Comparison of ENCODE assay signal across 9 cellular contexts in genomic region chr20:46364670-46365482, GRCh38. TPM values are rescaled to one million over a fixed set of nuclear protein-coding genes. Genes with fewer than 3 reads are reported as not detected.
DNase-seq lines count a peak whose midpoint lies in the region; ATAC-seq, FAIRE-seq and TF ChIP-seq lines count a peak whose summit lies in the region.
"Had no signal": no experiment of that assay in that cellular context is flagged by ENCODE, and none has a peak within 500 bp of the region (broad histone marks: within the 10 kb centered on the region; RNA-seq: fewer than 3 reads in every experiment).

No MANE protein-coding gene starts in this region.

- H3K4me1 Mint-ChIP-seq in activated CD8-positive, alpha-beta memory T cell treated with anti-CD3 and anti-CD28 coated beads, Interleukin-2, amount 10 ng/mL, durations not matched to agents 7 days and 5 days = peaks cover 74% of the 10 kb centered on the region

- H3K9ac ChIP-seq in GM12878 (ENCODE audit: control insufficient read depth, insufficient read depth, low read length) = no peak overlapping the region; the same call in 1 of the 2 replicates

- H3K27me3 ChIP-seq in GM12878 (replicated peaks in 1 of 2; ENCODE audit: control insufficient read depth in 2 of 2, insufficient read depth in 2 of 2, low read length in 1 of 2) (no peaks in the 10 kb centered on the region), lower lobe of right lung (ENCODE audit: low read depth) (no peaks in the 10 kb centered on the region), thyroid gland (no peaks in the 10 kb centered on the region)

- TF ChIP-seq RAD21 in GM12878 (IDR thresholded peaks at IDR 0.05; ENCODE audit: insufficient read depth, low read depth, low read length) = no peak

- no peaks in the 10 kb centered on the region for H4K20me1 ChIP-seq in GM12878 (ENCODE audit: control insufficient read depth, insufficient read depth)

- ATAC-seq in activated CD8-positive, alpha-beta memory T cell treated with anti-CD3 and anti-CD28 coated beads, Interleukin-2, amount 10 ng/mL, durations not matched to agents 7 days and 5 days = no peak
- ATAC-seq in GM12878 = no peak
- ATAC-seq in lower lobe of right lung = no peak

- BruUV-seq in GM12878 (replicated peaks; lab: Mats Ljungman, UMichigan) = TSS peak; percentile 89

- H3K36me3 Mint-ChIP-seq in activated CD8-positive, alpha-beta memory T cell treated with anti-CD3 and anti-CD28 coated beads, Interleukin-2, amount 10 ng/mL, durations not matched to agents 7 days and 5 days = peaks cover 46% of the 10 kb centered on the region

- peaks cover 35% of the 10 kb centered on the region for H3K79me2 ChIP-seq in GM12878 (ENCODE audit: control insufficient read depth, insufficient read depth, low read length)

- TF ChIP-seq EP300 in GM12878 (IDR thresholded peaks at IDR 0.05; ENCODE audit: borderline replicate concordance in 1 of 2, control insufficient read depth in 1 of 2, low read depth in 2 of 2, low read length in 2 of 2) = no peak

- peak overlapping the region; percentile 22; the same call in 1 of the 2 replicates for H3K27ac ChIP-seq in GM12878 (ENCODE audit: control insufficient read depth, insufficient read depth)
- peak overlapping the region; percentile 99 for H3K27ac ChIP-seq in lower lobe of right lung
- peak overlapping the region; percentile 35 to 100 (median 94) for H3K27ac ChIP-seq in thyroid gland

- H3K9me3 ChIP-seq in GM12878 (replicated peaks; ENCODE audit: control insufficient read depth, insufficient read depth, low read length) (no peaks in the 10 kb centered on the region), lower lobe of right lung (no peaks in the 10 kb centered on the region), thyroid gland (no peaks in the 10 kb centered on the region)

- peak overlapping the region; percentile 89 for H3K4me3 Mint-ChIP-seq in activated CD8-positive, alpha-beta memory T cell treated with anti-CD3 and anti-CD28 coated beads, Interleukin-2, amount 10 ng/mL, durations not matched to agents 7 days and 5 days

- H3K9me3 Mint-ChIP-seq in activated CD8-positive, alpha-beta memory T cell treated with anti-CD3 and anti-CD28 coated beads, Interleukin-2, amount 10 ng/mL, durations not matched to agents 7 days and 5 days (ENCODE audit: low read depth) = no peaks in the 10 kb centered on the region

- in situ Hi-C loops in GM12878 (cut with MboI) = loop anchor here (5.0 to 25.0 kb wide), 2 partner anchors 37 to 553 kb away; partner anchors contain the start of gene UBE2C

- 72% methylated on average over 10 of the region's 10 CpGs for WGBS in GM12878 (ENCODE audit: insufficient coverage, insufficient replicate concordance, low lambda C conversion rate, missing lambda C conversion rate)
- 63 to 64% methylated on average over 10 of the region's 10 CpGs for WGBS in thyroid gland, 2 donors

- intact Hi-C loops in GM12878 (cut with micrococcal nuclease; ENCODE audit: unreplicated experiment) = loop anchor here (1.0 kb wide), 1 partner anchor 41 kb away; the partner anchor contains the start of gene ELMO2
- intact Hi-C loops in lower lobe of right lung (cut with DNase I) = no loop called here
- intact Hi-C loops in thyroid gland (cut with DNase I) = no loop called here

- H3K27me3 Mint-ChIP-seq in activated CD8-positive, alpha-beta memory T cell treated with anti-CD3 and anti-CD28 coated beads, Interleukin-2, amount 10 ng/mL, durations not matched to agents 7 days and 5 days = no peaks in the 10 kb centered on the region

- peak overlapping the region; percentile 67 for H2AFZ ChIP-seq in GM12878 (ENCODE audit: control insufficient read depth, low read depth, low read length)

- peak overlapping the region; percentile 92 for H3K27ac Mint-ChIP-seq in activated CD8-positive, alpha-beta memory T cell treated with anti-CD3 and anti-CD28 coated beads, Interleukin-2, amount 10 ng/mL, durations not matched to agents 7 days and 5 days

- no peak for FAIRE-seq in GM12878 (lab: Jason Lieb, UNC)
- FAIRE-seq: G401.6 had no signal

- SMC1A ChIA-PET in GM12878 (lab: Charles Lee; ENCODE audit: uncharacterized antibody, unreplicated experiment) = interaction anchor here (0.7 to 2.7 kb wide), 4 partner anchors 16 to 399 kb away, joined by 3 to 11 read pairs (median 4); partner anchors contain the start of gene ELMO2

- TF ChIP-seq POLR2A in GM12878 (IDR thresholded peaks at IDR 0.05; ENCODE audit: low read depth, low read length) = no peak; the same call in 1 of the 2 replicates
- no peak for TF ChIP-seq POLR2A in thyroid gland (IDR thresholded peaks at IDR 0.05)

- TF ChIP-seq CTCF in GM12878 (IDR thresholded peaks at IDR 0.05 in 2 of 3, conservative IDR thresholded peaks at IDR 0.05 in 1 of 3; ENCODE audit: control insufficient read depth in 2 of 3, extremely low read depth in 1 of 3, insufficient read depth in 1 of 3, low read depth in 3 of 3, low read length in 3 of 3) (no peak), lower lobe of right lung (IDR thresholded peaks at IDR 0.05) (no peak), thyroid gland (IDR thresholded peaks at IDR 0.05) (no peak), GM20000 (IDR thresholded peaks at IDR 0.05; ENCODE audit: extremely low read depth, missing control alignments) (no peak)

- DNase-seq in activated CD8-positive, alpha-beta memory T cell treated with anti-CD3 and anti-CD28 coated beads, Interleukin-2, amount 10 ng/mL, durations not matched to agents 7 days and 5 days = no peak
- DNase-seq in activated CD8-positive, alpha-beta memory T cell treated with anti-CD3 and anti-CD28 coated beads for 24 hours = no peak
- DNase-seq in GM12878 (ENCODE audit: low read depth, low spot score) = no peak
- no peak for DNase-seq in lower lobe of right lung
- no peak for DNase-seq in thyroid gland
- no peak for DNase-seq in EL
- no peak for DNase-seq in GM20000 (ENCODE audit: low spot score)
- no peak for DNase-seq in NCI-H2196 treated with DMSO at 0.1 percent for 48 hours (lab: John Stamatoyannopoulos, UW; ENCODE audit: unreplicated experiment)

- H3K4me1 ChIP-seq in GM12878 (ENCODE audit: control insufficient read depth, insufficient read depth, low read length) (peaks cover 19% of the 10 kb centered on the region), lower lobe of right lung (peaks cover 40% of the 10 kb centered on the region), thyroid gland (peaks cover 6 to 23% of the 10 kb centered on the region in 2 donors)

- H3K36me3 ChIP-seq in GM12878 (ENCODE audit: control insufficient read depth in 2 of 2, insufficient read depth in 2 of 2, low read length in 1 of 2) = peaks cover 16 to 21% of the 10 kb centered on the region in 2 experiments
- H3K36me3 ChIP-seq in lower lobe of right lung = peaks cover 51% of the 10 kb centered on the region
- H3K36me3 ChIP-seq in thyroid gland = peaks cover 9 to 31% of the 10 kb centered on the region in 2 donors

- CTCF ChIA-PET in activated CD8-positive, alpha-beta memory T cell treated with anti-CD3 and anti-CD28 coated beads, Interleukin-2, amount 10 ng/mL, durations not matched to agents 7 days and 5 days (lab: Charles Lee) = interaction anchor here (0.9 to 2.4 kb wide), 8 partner anchors 16 to 342 kb away, joined by 3 to 16 read pairs (median 4); partner anchors contain the start of gene ELMO2
- CTCF ChIA-PET in GM12878 (lab: Yijun Ruan, JAX) = interaction anchor here (1.1 to 2.7 kb wide), 4 partner anchors 16 to 395 kb away, joined by 3 to 17 read pairs (median 4); no protein-coding TSS in a partner anchor

- H3K4me3 ChIP-seq in GM12878 (peak overlapping the region; percentile 59; the same call in 1 of the 2 replicates), lower lobe of right lung (peak overlapping the region; percentile 99), thyroid gland (replicated peaks in 1 of 3) (peak overlapping the region; percentile 34 to 99 (median 99))

- RAD21 ChIA-PET in GM12878 (lab: Charles Lee; ENCODE audit: unreplicated experiment) = interaction anchor here (0.7 to 2.6 kb wide), 5 partner anchors 12 to 48 kb away, joined by 3 to 26 read pairs (median 10); partner anchors contain the start of gene ELMO2

- peak overlapping the region; percentile 66; the same call in 1 of the 2 replicates for H3K4me2 ChIP-seq in GM12878 (ENCODE audit: control insufficient read depth, insufficient read depth)

- POLR2A ChIA-PET in GM12878 (lab: Charles Lee) = interaction anchor here (0.6 to 3.1 kb wide), 9 partner anchors 11 to 1139 kb away, joined by 3 to 14 read pairs (median 6); partner anchors contain the start of gene ELMO2

RNA-seq across cellular contexts. Expression of gene ELMO2, which starts 41.5 kb away (rescaled TPM):
- total RNA-seq in activated CD8-positive, alpha-beta memory T cell treated with anti-CD3 and anti-CD28 coated beads, Interleukin-2, amount 10 ng/mL, durations not matched to agents 7 days and 5 days = 10 to 100 TPM; 80.3 to 85.5 TPM
- total RNA-seq in GM12878 (2013; cell fraction: nucleolus; rRNA removed) = 38.6 and 41.0 TPM in 2 replicates
- total RNA-seq in GM12878 (2014; rRNA removed) (32.8 and 40.2 TPM in 2 replicates), GM12878 (2014; rRNA removed; fragmentation: Illumina TruSeq; extraction: Trizol) (25.9 and 26.7 TPM in 2 replicates), GM12878 (2021) (37.3 and 38.5 TPM in 2 replicates), lower lobe of right lung (61.9 TPM), thyroid gland (10 to 100 TPM; 47.0 to 60.6 (median 54.6) TPM)
- polyA plus RNA-seq in GM12878 (2011; ENCODE audit: low read depth) = 17.4 TPM
- polyA plus RNA-seq in GM12878 (2011; rRNA removed) (25.8 and 40.0 TPM in 2 replicates), GM12878 (2014; fragmentation: Illumina TruSeq; extraction: Trizol) (39.6 and 43.8 TPM in 2 replicates), GM12878 (2014; fragmentation: Nextera tagmentation; extraction: Ambion mirVana) (10 to 100 TPM; 14.2 to 14.8 TPM), GM12878 (2014; rRNA removed) (37.4 and 37.9 TPM in 2 replicates), GM12878 (2016; fragmentation: Nextera tagmentation; extraction: Ambion mirVana) (10 to 100 TPM; 36.0 to 38.5 TPM)
- polyA plus RNA-seq in GM12878 (2011; cell fraction: cytosol; rRNA removed) = 53.1 and 57.0 TPM in 2 replicates
- polyA plus RNA-seq in GM12878 (2011; cell fraction: nucleus; rRNA removed) = 62.7 and 67.3 TPM in 2 replicates
- polyA plus RNA-seq in GM12878 (2012) = 19.1 and 20.4 TPM in 2 replicates
- polyA minus RNA-seq in GM12878 (2011; rRNA and poly(A)+ RNA removed) = 55.2 and 55.7 TPM in 2 replicates
- polyA minus RNA-seq in GM12878 (2011; cell fraction: cytosol; rRNA and poly(A)+ RNA removed) = 17.6 and 23.6 TPM in 2 replicates
- 17.5 and 29.4 TPM in 2 replicates for polyA minus RNA-seq in GM12878 (2011; cell fraction: nucleus; rRNA and poly(A)+ RNA removed)

RNA-seq across cellular contexts. Expression of gene CDH22, which starts 56.6 kb away (rescaled TPM):
- not detected for total RNA-seq in activated CD8-positive, alpha-beta memory T cell treated with anti-CD3 and anti-CD28 coated beads, Interleukin-2, amount 10 ng/mL, durations not matched to agents 7 days and 5 days
- not detected in 2 replicates for total RNA-seq in GM12878 (2013; cell fraction: nucleolus; rRNA removed)
- total RNA-seq in GM12878 (2014; rRNA removed) (not detected in 2 replicates), GM12878 (2014; rRNA removed; fragmentation: Illumina TruSeq; extraction: Trizol) (not detected in 2 replicates), GM12878 (2021) (not detected in 2 replicates), lower lobe of right lung (0.35 TPM), thyroid gland (1 to 10 TPM in 2 of 4 donors, under 1 TPM in 2; 0.38 to 3.0 (median 1.2) TPM)
- not detected for polyA plus RNA-seq in GM12878 (2011; ENCODE audit: low read depth)
- polyA plus RNA-seq in GM12878 (2011; rRNA removed) (not detected in 2 replicates), GM12878 (2014; fragmentation: Illumina TruSeq; extraction: Trizol) (not detected in 2 replicates), GM12878 (2014; fragmentation: Nextera tagmentation; extraction: Ambion mirVana) (not detected), GM12878 (2014; rRNA removed) (not detected in 2 replicates), GM12878 (2016; fragmentation: Nextera tagmentation; extraction: Ambion mirVana) (not detected)
- polyA plus RNA-seq in GM12878 (2011; cell fraction: cytosol; rRNA removed) = 0.01 TPM in 1 of 2 replicates, not detected in the other
- 0.03 TPM in 1 of 2 replicates, not detected in the other for polyA plus RNA-seq in GM12878 (2011; cell fraction: nucleus; rRNA removed)
- polyA plus RNA-seq in GM12878 (2012) = not detected in 2 replicates
- not detected in 2 replicates for polyA minus RNA-seq in GM12878 (2011; rRNA and poly(A)+ RNA removed)
- polyA minus RNA-seq in GM12878 (2011; cell fraction: cytosol; rRNA and poly(A)+ RNA removed) = not detected in 2 replicates
- not detected in 2 replicates for polyA minus RNA-seq in GM12878 (2011; cell fraction: nucleus; rRNA and poly(A)+ RNA removed)

Comparison
In these comparisons a context has a peak if more than half of its experiments do, and no peak if none do; other contexts are left out.
1. H3K27ac ChIP-seq: peak in every context shown above with its lines; median percentile 99 in lower lobe of right lung; 94 in thyroid gland; 22 in GM12878.